ENCODE assay signal across 19 cellular contexts in genomic region chr4:63529581-63529980, GRCh38.
DNase-seq lines count a peak whose midpoint lies in the region; ATAC-seq, FAIRE-seq and TF ChIP-seq lines count a peak whose summit lies in the region.
"Had no signal": no experiment of that assay in that cellular context is flagged by ENCODE, and none has a peak within 500 bp of the region (broad histone marks: within the 10 kb centered on the region; RNA-seq: fewer than 3 reads in every experiment).

No MANE protein-coding gene starts in this region.

- no peaks in the 10 kb centered on the region for H3K79me2 ChIP-seq in PC-3 (ENCODE audit: low read length)
- H3K79me2 ChIP-seq in H1 (ENCODE audit: control insufficient read depth in 1 of 2, insufficient read depth in 2 of 2, low read length in 2 of 2): no peaks in the 10 kb centered on the region

- intact Hi-C loops in heart left ventricle (cut with DNase I): no loop called here
- intact Hi-C loops in left ventricle myocardium superior (cut with micrococcal nuclease): no loop called here
- intact Hi-C loops in PC-3 (cut with micrococcal nuclease): loop anchor here (2.0 kb wide), 1 partner anchor 233 kb away; no protein-coding TSS in a partner anchor
- intact Hi-C loops in left colon (cut with DNase I, micrococcal nuclease): no loop called here

- no peak overlapping the region for H2BK15ac ChIP-seq in H1 (ENCODE audit: low read length)

- no peak overlapping the region for H4K5ac ChIP-seq in H1 (ENCODE audit: insufficient read length, low read depth, low read length)

- no peak for TF ChIP-seq CTCF in heart left ventricle (IDR thresholded peaks at IDR 0.05)
- TF ChIP-seq CTCF in PC-3 (conservative IDR thresholded peaks at IDR 0.05; ENCODE audit: low read depth, low read length): no peak
- TF ChIP-seq CTCF in H1 (IDR thresholded peaks at IDR 0.05; ENCODE audit: control extremely low read depth in 1 of 3, insufficient read depth in 1 of 3, low read depth in 1 of 3, low read length in 3 of 3): no peak

- H3K4me2 ChIP-seq in PC-3 (ENCODE audit: low read length) (no peak overlapping the region), H1 (ENCODE audit: insufficient read depth in 1 of 2, low read depth in 2 of 2, low read length in 2 of 2) (no peak overlapping the region)
- H3K4me2 ChIP-seq: A549 had no signal

- H3K27ac ChIP-seq in heart left ventricle (peak overlapping the region in 1 of 12 donors; percentile 16), PC-3 (ENCODE audit: low read length) (no peak overlapping the region), H1 (ENCODE audit: low read depth, low read length) (no peak overlapping the region)
- H3K27ac ChIP-seq: 22Rv1, A549, C4-2B had no signal

- no peak overlapping the region for H3K14ac ChIP-seq in H1 (ENCODE audit: insufficient read length)

- H3K27me3 ChIP-seq in heart left ventricle (no peaks in the 10 kb centered on the region), PC-3 (ENCODE audit: low read length) (no peaks in the 10 kb centered on the region), H1 (replicated peaks in 1 of 4; ENCODE audit: control insufficient read depth in 3 of 4, extremely low read depth in 1 of 4, insufficient read depth in 3 of 4, low read length in 3 of 4) (no peaks in the 10 kb centered on the region)

- H3K23ac ChIP-seq in H1 (ENCODE audit: insufficient read length): no peak overlapping the region

- no peak overlapping the region for H2BK120ac ChIP-seq in H1 (replicated peaks; ENCODE audit: low read depth, low read length)

- H4K20me1 ChIP-seq in PC-3 (ENCODE audit: low read length): no peaks in the 10 kb centered on the region
- H4K20me1 ChIP-seq in H1 (replicated peaks in 1 of 2; ENCODE audit: control insufficient read depth in 1 of 2, insufficient read depth in 2 of 2, low read length in 2 of 2): no peaks in the 10 kb centered on the region

- WGBS in heart left ventricle, 4 donors: 44 to 54% (median 53%) methylated on average over 4 of the region's 4 CpGs
- WGBS in H1 (ENCODE audit: extremely low coverage in 1 of 2, insufficient coverage in 1 of 2, insufficient read length in 1 of 2, insufficient replicate concordance in 2 of 2, low coverage in 1 of 2, low lambda C conversion rate in 2 of 2, missing lambda C conversion rate in 1 of 2), 2 experiments: 67% methylated on average over 4 of the region's 4 CpGs; no CpG with 5 or more reads in 1 of the 2 experiments

- peak in 2 of 5 donors; percentile 19 to 29 for DNase-seq in heart left ventricle
- DNase-seq in left ventricle myocardium superior: no peak
- DNase-seq in PC-3: no peak
- DNase-seq in H1 (ENCODE audit: low read depth in 1 of 2, low spot score in 2 of 2): no peak
- no peak for DNase-seq in amygdala (lab: John Stamatoyannopoulos, UW)
- DNase-seq in left colon: no peak
- no peak for DNase-seq in GM19238 (ENCODE audit: insufficient read length, low spot score)
- DNase-seq: AML-193; CD4-positive, alpha-beta T cell; DMS153; DMS79; GF-D8; HCEC 1CT; IMR-90 had no signal

- no peak for FAIRE-seq in H1 (lab: Jason Lieb, UNC)
- FAIRE-seq: A549, H54, HTR-8/SVneo had no signal

- peak overlapping the region in 5 of 12 donors; percentile 9 to 38 (median 14) for H3K4me3 ChIP-seq in heart left ventricle
- H3K4me3 ChIP-seq in PC-3 (ENCODE audit: low read length): no peak overlapping the region
- H3K4me3 ChIP-seq in H1 (ENCODE audit: extremely low read depth in 1 of 4, insufficient read depth in 2 of 4, low read depth in 3 of 4, low read length in 4 of 4): no peak overlapping the region
- H3K4me3 ChIP-seq: A549 had no signal

- H2BK5ac ChIP-seq in H1 (ENCODE audit: low read depth, low read length): no peak overlapping the region

- H3K4ac ChIP-seq in H1 (replicated peaks; ENCODE audit: insufficient read length, low read depth, low read length): no peak overlapping the region

- H2BK20ac ChIP-seq in H1 (ENCODE audit: low read length): no peak overlapping the region

- no peak for TF ChIP-seq RAD21 in H1 (IDR thresholded peaks at IDR 0.05 in 1 of 2, conservative IDR thresholded peaks at IDR 0.05 in 1 of 2; ENCODE audit: low read depth in 2 of 2, low read length in 2 of 2)

- H3K9me2 ChIP-seq in PC-3 (replicated peaks; ENCODE audit: low read length): no peaks in the 10 kb centered on the region

- H3K4me1 ChIP-seq in heart left ventricle (no peaks in the 10 kb centered on the region), PC-3 (ENCODE audit: insufficient read depth, low read length) (no peaks in the 10 kb centered on the region), H1 (replicated peaks in 1 of 4; ENCODE audit: control insufficient read depth in 3 of 4, insufficient read depth in 4 of 4, low read length in 3 of 4) (no peaks in the 10 kb centered on the region)
- H3K4me1 ChIP-seq: A549 had no signal

- CTCF ChIA-PET in PC-3 (lab: Charles Lee): no interaction called here
- CTCF ChIA-PET in H1 (lab: Charles Lee; ENCODE audit: partially characterized antibody): no interaction called here

- no peak overlapping the region for H4K91ac ChIP-seq in H1 (replicated peaks; ENCODE audit: insufficient read length, low read length)

- H3K9me3 ChIP-seq in heart left ventricle (no peaks in the 10 kb centered on the region), PC-3 (ENCODE audit: low read length) (no peaks in the 10 kb centered on the region), H1 (ENCODE audit: insufficient read depth in 2 of 2, low read depth in 1 of 2, low read length in 1 of 2) (peaks cover 0 to 4% of the 10 kb centered on the region in 2 experiments; a peak in 1 of 4 replicates)
- H3K9me3 ChIP-seq: A549 had no signal

- TF ChIP-seq EP300 in H1 (IDR thresholded peaks at IDR 0.05; ENCODE audit: borderline replicate concordance in 1 of 2, low read depth in 2 of 2, low read length in 2 of 2): no peak

- H2AK5ac ChIP-seq in H1 (ENCODE audit: low read depth, low read length): no peak overlapping the region

- H3K56ac ChIP-seq in H1 (replicated peaks; ENCODE audit: insufficient read length, low read depth, low read length): no peak overlapping the region

- POLR2A ChIA-PET in PC-3 (lab: Charles Lee; ENCODE audit: unreplicated experiment): no interaction called here
- POLR2A ChIA-PET in H1 (lab: Charles Lee; ENCODE audit: partially characterized antibody): no interaction called here

- TF ChIP-seq POLR2A in heart left ventricle (IDR thresholded peaks at IDR 0.05) (no peak), H1 (IDR thresholded peaks at IDR 0.05; ENCODE audit: control extremely low read depth in 1 of 2, low read depth in 2 of 2, low read length in 2 of 2) (no peak)

- BruUV-seq in PC-3 (replicated peaks; lab: Mats Ljungman, UMichigan): no TSS peak

- ATAC-seq in heart left ventricle: peak; percentile 77 to 83 (median 79)
- ATAC-seq in left ventricle myocardium superior: no peak
- no peak for ATAC-seq in PC-3
- no peak for ATAC-seq in left colon
- ATAC-seq: A549 had no signal

- H3K9ac ChIP-seq in PC-3 (ENCODE audit: low read length): no peak overlapping the region
- no peak overlapping the region for H3K9ac ChIP-seq in H1 (replicated peaks in 1 of 4; ENCODE audit: extremely low read depth in 1 of 4, low read depth in 3 of 4, low read length in 3 of 4)

- no peaks in the 10 kb centered on the region for H3F3A ChIP-seq in PC-3 (ENCODE audit: low read length, unreplicated experiment)

- no peak overlapping the region for H4K8ac ChIP-seq in H1 (ENCODE audit: extremely low read depth, insufficient read depth, low read length)

- H3K79me1 ChIP-seq in H1 (ENCODE audit: low read depth, low read length): no peaks in the 10 kb centered on the region

- no peaks in the 10 kb centered on the region for H3K23me2 ChIP-seq in H1 (ENCODE audit: low read depth, low read length)

- peak overlapping the region; percentile 32; the same call in 1 of the 2 replicates for H2AFZ ChIP-seq in PC-3 (ENCODE audit: low read length)
- 0 out of 2 replicates have a peak overlapping the region, but pooled peaks have one; percentile 79 for H2AFZ ChIP-seq in H1 (ENCODE audit: low read length)

- no peak overlapping the region for H2BK12ac ChIP-seq in H1 (ENCODE audit: low read depth, low read length)

- no peak overlapping the region for H3K18ac ChIP-seq in H1 (ENCODE audit: extremely low read depth, low read length)

- no peaks in the 10 kb centered on the region for H3K36me3 ChIP-seq in heart left ventricle
- H3K36me3 ChIP-seq in PC-3 (ENCODE audit: low read depth, low read length): no peaks in the 10 kb centered on the region
- H3K36me3 ChIP-seq in H1 (ENCODE audit: control insufficient read depth in 2 of 4, insufficient read depth in 4 of 4, low read length in 3 of 4): no peaks in the 10 kb centered on the region

TF ChIP-seq in H1, 55 proteins besides CTCF, POLR2A, EP300 and RAD21:
- no peak for TF ChIP-seq EGR1 (IDR thresholded peaks at IDR 0.05; ENCODE audit: borderline replicate concordance, low read depth, low read length)
- no peak for TF ChIP-seq CEBPB (IDR thresholded peaks at IDR 0.05; ENCODE audit: low read depth, low read length)
- TF ChIP-seq CHD1 (IDR thresholded peaks at IDR 0.05; ENCODE audit: low read depth, low read length): no peak
- TF ChIP-seq, protein P1, sequence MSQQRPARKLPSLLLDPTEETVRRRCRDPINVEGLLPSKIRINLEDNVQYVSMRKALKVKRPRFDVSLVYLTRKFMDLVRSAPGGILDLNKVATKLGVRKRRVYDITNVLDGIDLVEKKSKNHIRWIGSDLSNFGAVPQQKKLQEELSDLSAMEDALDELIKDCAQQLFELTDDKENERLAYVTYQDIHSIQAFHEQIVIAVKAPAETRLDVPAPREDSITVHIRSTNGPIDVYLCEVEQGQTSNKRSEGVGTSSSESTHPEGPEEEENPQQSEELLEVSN (IDR thresholded peaks at IDR 0.05): no peak
- TF ChIP-seq BACH1 (IDR thresholded peaks at IDR 0.05; ENCODE audit: low read length): no peak
- TF ChIP-seq CREB1 (IDR thresholded peaks at IDR 0.05): no peak
TF ChIP-seq in H1: peak in this region for 0.

Comparison
In these comparisons a context has a peak if more than half of its experiments do, and no peak if none do; other contexts are left out.
1. ATAC-seq: peak in heart left ventricle (4 of 4); none in left ventricle myocardium superior (single experiment), PC-3 (single experiment) and left colon (single experiment).